9 cellular contexts compared by ENCODE assay signal in genomic region chr13:114110091-114110829, GRCh38. TPM values are rescaled to one million over a fixed set of nuclear protein-coding genes. Genes with fewer than 3 reads are reported as not detected.
DNase-seq lines count a peak whose midpoint lies in the region; ATAC-seq and TF ChIP-seq lines count a peak whose summit lies in the region.
"Had no signal": no experiment of that assay in that cellular context is flagged by ENCODE, and none has a peak within 500 bp of the region (broad histone marks: within the 10 kb centered on the region; RNA-seq: fewer than 3 reads in every experiment).

No MANE protein-coding gene starts in this region.

- H3K9me3 ChIP-seq in ectodermal cell (ENCODE audit: control insufficient read depth, low read length) (no peaks in the 10 kb centered on the region), ovary (no peaks in the 10 kb centered on the region)

- ATAC-seq in GM18861 (IDR thresholded peaks at IDR 0.05; ENCODE audit: unreplicated experiment) (no peak), GM21367 (IDR thresholded peaks at IDR 0.05; ENCODE audit: unreplicated experiment) (no peak)

- H3K27me3 ChIP-seq in HL-60 (ENCODE audit: insufficient read depth, poor library complexity, severe bottlenecking) (no peaks in the 10 kb centered on the region), ectodermal cell (ENCODE audit: control insufficient read depth, insufficient read depth, low read length, poor library complexity, severe bottlenecking) (no peaks in the 10 kb centered on the region), ovary (no peaks in the 10 kb centered on the region)

- 60 to 64% methylated on average over 25 of the region's 25 CpGs for WGBS in ectodermal cell, 2 experiments
- WGBS in ovary, 3 donors, result 83 to 89% (median 84%) methylated on average over 25 of the region's 25 CpGs

- DNase-seq in GM13976 (ENCODE audit: low spot score), result peak; percentile 67
- peak; percentile 83 to 99 for DNase-seq in HL-60 (ENCODE audit: low read depth in 1 of 2, low spot score in 1 of 2)
- DNase-seq in activated CD4-positive, alpha-beta T cell treated with anti-CD3 and anti-CD28 coated beads for 1 hour, result peak; percentile 64
- DNase-seq in ovary, result peak in 3 of 5 donors; percentile 14 to 29 (median 19)
- no peak for DNase-seq in putamen (ENCODE audit: low spot score)

- peak overlapping the region; percentile 80 for H3K27ac ChIP-seq in HL-60 (replicated peaks)
- H3K27ac ChIP-seq in ectodermal cell (ENCODE audit: insufficient read depth, low read depth, low read length, poor library complexity, severe bottlenecking), result peak overlapping the region; percentile 44
- H3K27ac ChIP-seq in ovary, result no peak overlapping the region
- H3K27ac ChIP-seq: KMS-11 had no signal

- no peak for TF ChIP-seq POLR2A in ovary (IDR thresholded peaks at IDR 0.05)

- in situ Hi-C loops in GM13976 (cut with MboI; ENCODE audit: low sequenced_read_pairs, unreplicated experiment), result no loop called here

- H3K36me3 ChIP-seq in ectodermal cell (ENCODE audit: control insufficient read depth, insufficient read depth, low read length) (no peaks in the 10 kb centered on the region), ovary (no peaks in the 10 kb centered on the region)

- intact Hi-C loops in ovary (cut with DNase I), result no loop called here

- no peak for TF ChIP-seq EP300 in ovary (IDR thresholded peaks at IDR 0.05)

- H3K4me1 ChIP-seq in ectodermal cell (ENCODE audit: control insufficient read depth, insufficient read depth, low read length) (peaks cover 32% of the 10 kb centered on the region), ovary (ENCODE audit: insufficient read depth) (peaks cover 6% of the 10 kb centered on the region)

- no peak overlapping the region; the same call in 1 of the 2 replicates for H3K4me3 ChIP-seq in HL-60 (replicated peaks; ENCODE audit: insufficient read depth, low read length)
- no peak overlapping the region for H3K4me3 ChIP-seq in ectodermal cell (ENCODE audit: insufficient read depth, low read depth, low read length)
- H3K4me3 ChIP-seq in ovary, result no peak overlapping the region

- TF ChIP-seq CTCF in GM13976 (IDR thresholded peaks at IDR 0.05; ENCODE audit: borderline replicate concordance, control extremely low read depth, extremely low read depth, insufficient read depth, missing control alignments) (peak; percentile 29), HL-60 (IDR thresholded peaks at IDR 0.05; ENCODE audit: insufficient read depth, low read length) (peak; percentile 45), ovary (IDR thresholded peaks at IDR 0.05) (no peak)

RNA-seq across cellular contexts. Expression of gene RASA3, which starts 22.2 kb away (rescaled TPM):
- 10.6 TPM for polyA plus RNA-seq in ectodermal cell (2013, experiment 1 of 4)
- polyA plus RNA-seq in ectodermal cell (2013, experiment 2 of 4), result 11.1 TPM
- 11.0 TPM for polyA plus RNA-seq in ectodermal cell (2013, experiment 3 of 4)
- polyA plus RNA-seq in ectodermal cell (2013, experiment 4 of 4), result 11.8 TPM
- 10 to 100 TPM in 3 of 7 donors, 1 to 10 TPM in 4; 5.4 to 16.9 (median 9.4) TPM for total RNA-seq in ovary
- polyA plus RNA-seq in ovary, result 1 to 10 TPM; 6.8 to 9.8 TPM

Comparison
In these comparisons a context has a peak if more than half of its experiments do, and no peak if none do; other contexts are left out.
1. CTCF ChIP-seq: peak in GM13976 (single experiment) and HL-60 (single experiment); none in ovary (0 of 3).
2. H3K27ac ChIP-seq: peak in HL-60 (single experiment) and ectodermal cell (single experiment); none in ovary (0 of 2).